8 cellular contexts compared by ENCODE assay signal in the genomic region with DNA sequence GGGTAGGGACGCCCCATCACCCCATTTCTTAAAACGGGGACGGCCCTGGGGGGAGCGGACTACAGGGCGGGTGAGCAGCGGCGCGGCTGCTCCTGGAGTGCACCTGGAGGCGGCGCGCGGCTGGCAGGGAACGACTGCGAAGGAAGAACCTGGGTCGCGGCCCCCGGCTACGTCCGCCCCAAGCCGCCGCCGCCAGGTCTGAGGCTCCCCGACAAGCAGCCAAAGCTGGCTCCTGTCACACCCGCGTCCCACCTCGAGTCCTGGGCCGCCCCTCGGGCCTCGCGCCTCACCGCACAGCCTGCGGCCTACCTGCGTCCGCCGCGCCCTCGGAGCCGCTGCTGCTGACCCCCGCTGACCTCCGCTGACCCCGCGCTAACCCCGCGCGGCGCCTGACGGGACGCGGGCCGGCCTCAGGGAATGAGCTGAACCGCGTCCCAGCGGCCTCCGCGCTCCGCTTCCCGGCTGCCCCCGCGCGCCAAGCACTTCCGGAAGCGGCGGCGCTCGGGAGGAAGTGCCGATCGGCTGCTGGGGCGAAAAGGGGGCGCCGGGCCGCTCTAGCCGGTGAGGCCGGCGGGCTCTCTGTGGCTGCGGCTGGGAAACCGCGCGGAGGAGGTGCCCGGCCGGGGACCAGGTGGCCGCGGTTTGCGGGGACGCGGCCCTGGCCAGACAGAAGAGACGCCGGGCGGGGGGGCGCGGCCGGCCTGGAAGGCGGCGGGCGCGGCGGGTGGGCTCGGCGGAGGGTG. TPM values are rescaled to one million over a fixed set of nuclear protein-coding genes. Genes with fewer than 3 reads are reported as not detected.
DNase-seq lines count a peak whose midpoint lies in the region; ATAC-seq and TF ChIP-seq lines count a peak whose summit lies in the region.

A gene with protein sequence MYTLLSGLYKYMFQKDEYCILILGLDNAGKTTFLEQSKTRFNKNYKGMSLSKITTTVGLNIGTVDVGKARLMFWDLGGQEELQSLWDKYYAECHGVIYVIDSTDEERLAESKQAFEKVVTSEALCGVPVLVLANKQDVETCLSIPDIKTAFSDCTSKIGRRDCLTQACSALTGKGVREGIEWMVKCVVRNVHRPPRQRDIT (minus strand): TSS at position 419 of the 743 bp plus-strand sequence. CDS start 885 bp downstream, outside the sequence.
A gene with protein sequence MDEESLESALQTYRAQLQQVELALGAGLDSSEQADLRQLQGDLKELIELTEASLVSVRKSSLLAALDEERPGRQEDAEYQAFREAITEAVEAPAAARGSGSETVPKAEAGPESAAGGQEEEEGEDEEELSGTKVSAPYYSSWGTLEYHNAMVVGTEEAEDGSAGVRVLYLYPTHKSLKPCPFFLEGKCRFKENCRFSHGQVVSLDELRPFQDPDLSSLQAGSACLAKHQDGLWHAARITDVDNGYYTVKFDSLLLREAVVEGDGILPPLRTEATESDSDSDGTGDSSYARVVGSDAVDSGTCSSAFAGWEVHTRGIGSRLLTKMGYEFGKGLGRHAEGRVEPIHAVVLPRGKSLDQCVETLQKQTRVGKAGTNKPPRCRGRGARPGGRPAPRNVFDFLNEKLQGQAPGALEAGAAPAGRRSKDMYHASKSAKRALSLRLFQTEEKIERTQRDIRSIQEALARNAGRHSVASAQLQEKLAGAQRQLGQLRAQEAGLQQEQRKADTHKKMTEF (plus strand): TSS at position 482 of the 743 bp plus-strand sequence. CDS start 542 bp downstream, outside the sequence.

- H3K36me3 Mint-ChIP-seq in activated T-helper 1 cell treated with anti-CD3 and anti-CD28 coated beads, Interleukin-12 subunit alpha, Interleukin-12 subunit beta, Interleukin-2, Interleukin-4 antibody, amounts not matched to agents 30 ng/mL and 10 ng/mL and 1 ng/mL, durations not matched to agents 14 hours and 24 hours and 36 hours (ENCODE audit: low read depth): peaks cover 39% of the 10 kb centered on the region
- H3K36me3 Mint-ChIP-seq in naive B cell: peaks cover 8 to 15% of the 10 kb centered on the region in 2 donors
- H3K36me3 Mint-ChIP-seq in stimulated activated memory B cell treated with anti-CD40 and anti-IgM and Interleukin-4, amounts not matched to agents 10 μg/mL and 1 μg/mL and 100 μg/mL, for 72 hours: peaks cover 42% of the 10 kb centered on the region

- no peak for TF ChIP-seq CTCF in fibroblast of lung (conservative IDR thresholded peaks at IDR 0.05 in 1 of 2, IDR thresholded peaks at IDR 0.05 in 1 of 2; ENCODE audit: low read depth in 1 of 2, low read length in 2 of 2)

- peak within 1 kb of the TSS; percentile 94 for H3K9ac ChIP-seq in Karpas-422 (ENCODE audit: low read length)
- H3K9ac ChIP-seq in fibroblast of lung (ENCODE audit: insufficient read depth, low read length): peak within 1 kb of the TSS; percentile 91

- peak; percentile 75 for ATAC-seq in GM21723 (IDR thresholded peaks at IDR 0.05; ENCODE audit: unreplicated experiment)
- peak; percentile 89 to 92 for ATAC-seq in naive B cell (ENCODE audit: low read depth in 2 of 2)
- peak; percentile 93 for ATAC-seq in stimulated activated memory B cell treated with anti-CD40 and anti-IgM and Interleukin-4, amounts not matched to agents 10 μg/mL and 1 μg/mL and 100 μg/mL, for 72 hours

- H3K4me2 ChIP-seq in Karpas-422 (ENCODE audit: low read depth, low read length, poor library complexity, severe bottlenecking) (peak within 1 kb of the TSS; percentile 94), fibroblast of lung (ENCODE audit: extremely low read depth, insufficient read depth, low read length) (peak within 1 kb of the TSS; percentile 99)

- no peaks in the 10 kb centered on the region for H3K9me2 ChIP-seq in Karpas-422 (replicated peaks; ENCODE audit: insufficient read depth, low read length)

- peaks cover 31% of the 10 kb centered on the region for H3K4me1 Mint-ChIP-seq in activated T-helper 1 cell treated with anti-CD3 and anti-CD28 coated beads, Interleukin-12 subunit alpha, Interleukin-12 subunit beta, Interleukin-2, Interleukin-4 antibody, amounts not matched to agents 30 ng/mL and 10 ng/mL and 1 ng/mL, durations not matched to agents 14 hours and 24 hours and 36 hours (ENCODE audit: low read depth)
- peaks cover 30 to 54% (median 52%) of the 10 kb centered on the region in 3 donors for H3K4me1 Mint-ChIP-seq in naive B cell
- peaks cover 63% of the 10 kb centered on the region for H3K4me1 Mint-ChIP-seq in stimulated activated memory B cell treated with anti-CD40 and anti-IgM and Interleukin-4, amounts not matched to agents 10 μg/mL and 1 μg/mL and 100 μg/mL, for 72 hours

- H3K27ac ChIP-seq in Karpas-422 (ENCODE audit: low read length) (peak within 1 kb of the TSS; percentile 7; the same call in 1 of the 2 replicates), fibroblast of lung (ENCODE audit: insufficient read depth, low read length) (peak within 1 kb of the TSS; percentile 80)

- H3K4me3 ChIP-seq in Karpas-422 (ENCODE audit: low read length): peak within 1 kb of the TSS; percentile 97
- peak within 1 kb of the TSS; percentile 64 to 89 (median 74) for H3K4me3 ChIP-seq in fibroblast of lung (replicated peaks in 1 of 4; ENCODE audit: control extremely low read depth in 1 of 4, insufficient read depth in 1 of 4, low read depth in 3 of 4, low read length in 4 of 4)

- H3K9me3 ChIP-seq in Karpas-422 (ENCODE audit: low read length) (no peaks in the 10 kb centered on the region), fibroblast of lung (ENCODE audit: control insufficient read depth, insufficient read depth, low read depth, low read length) (no peaks in the 10 kb centered on the region)

- H3K4me3 Mint-ChIP-seq in activated T-helper 1 cell treated with anti-CD3 and anti-CD28 coated beads, Interleukin-12 subunit alpha, Interleukin-12 subunit beta, Interleukin-2, Interleukin-4 antibody, amounts not matched to agents 30 ng/mL and 10 ng/mL and 1 ng/mL, durations not matched to agents 14 hours and 24 hours and 36 hours: peak within 1 kb of the TSS; percentile 94
- H3K4me3 Mint-ChIP-seq in naive B cell: peak within 1 kb of the TSS; percentile 81 to 94 (median 86)
- peak within 1 kb of the TSS; percentile 90 for H3K4me3 Mint-ChIP-seq in stimulated activated memory B cell treated with anti-CD40 and anti-IgM and Interleukin-4, amounts not matched to agents 10 μg/mL and 1 μg/mL and 100 μg/mL, for 72 hours

- peaks cover 20% of the 10 kb centered on the region for H3K4me1 ChIP-seq in Karpas-422 (ENCODE audit: low read length)
- H3K4me1 ChIP-seq in fibroblast of lung (ENCODE audit: control insufficient read depth, extremely low read depth, insufficient read depth, low read length): peaks cover 9% of the 10 kb centered on the region

- intact Hi-C loops in activated T-helper 1 cell treated with anti-CD3 and anti-CD28 coated beads, Interleukin-12 subunit alpha, Interleukin-12 subunit beta, Interleukin-2, Interleukin-4 antibody, amounts not matched to agents 30 ng/mL and 10 ng/mL and 1 ng/mL, durations not matched to agents 14 hours and 24 hours and 36 hours (cut with micrococcal nuclease): loop anchor here (1.0 to 2.0 kb wide), 9 partner anchors 23 to 356 kb away; a partner anchor contains a TSS

- H3K9me3 Mint-ChIP-seq in activated T-helper 1 cell treated with anti-CD3 and anti-CD28 coated beads, Interleukin-12 subunit alpha, Interleukin-12 subunit beta, Interleukin-2, Interleukin-4 antibody, amounts not matched to agents 30 ng/mL and 10 ng/mL and 1 ng/mL, durations not matched to agents 14 hours and 24 hours and 36 hours: no peaks in the 10 kb centered on the region
- no peaks in the 10 kb centered on the region for H3K9me3 Mint-ChIP-seq in naive B cell
- H3K9me3 Mint-ChIP-seq in stimulated activated memory B cell treated with anti-CD40 and anti-IgM and Interleukin-4, amounts not matched to agents 10 μg/mL and 1 μg/mL and 100 μg/mL, for 72 hours: no peaks in the 10 kb centered on the region

- no peak within 1 kb of the TSS for H2AFZ ChIP-seq in Karpas-422 (ENCODE audit: low read length)
- H2AFZ ChIP-seq in fibroblast of lung (ENCODE audit: low read length): peak within 1 kb of the TSS; percentile 9

- peaks cover 64% of the 10 kb centered on the region for H3K79me2 ChIP-seq in Karpas-422 (ENCODE audit: low read length)
- H3K79me2 ChIP-seq in fibroblast of lung (ENCODE audit: control insufficient read depth, insufficient read depth, low read length): peaks cover 61% of the 10 kb centered on the region

- H3K27ac Mint-ChIP-seq in activated T-helper 1 cell treated with anti-CD3 and anti-CD28 coated beads, Interleukin-12 subunit alpha, Interleukin-12 subunit beta, Interleukin-2, Interleukin-4 antibody, amounts not matched to agents 30 ng/mL and 10 ng/mL and 1 ng/mL, durations not matched to agents 14 hours and 24 hours and 36 hours: peak within 1 kb of the TSS; percentile 86
- H3K27ac Mint-ChIP-seq in naive B cell: peak within 1 kb of the TSS; percentile 72 to 94 (median 85)
- H3K27ac Mint-ChIP-seq in stimulated activated memory B cell treated with anti-CD40 and anti-IgM and Interleukin-4, amounts not matched to agents 10 μg/mL and 1 μg/mL and 100 μg/mL, for 72 hours: peak within 1 kb of the TSS; percentile 83

- DNase-seq in DMS153 treated with DMSO at 0.1 percent for 48 hours (lab: John Stamatoyannopoulos, UW; ENCODE audit: unreplicated experiment) (peak; percentile 77), Karpas-422 (peak; percentile 94), RPMI8226 (peak; percentile 93), fibroblast of lung (ENCODE audit: low read depth in 2 of 2) (peak; percentile 77 to 79), naive B cell (peak; percentile 88)
- DNase-seq in activated T-helper 1 cell treated with anti-CD3 and anti-CD28 coated beads, Interleukin-12 subunit alpha, Interleukin-12 subunit beta, Interleukin-2, Interleukin-4 antibody, amounts not matched to agents 30 ng/mL and 10 ng/mL and 1 ng/mL, durations not matched to agents 14 hours and 24 hours and 36 hours (ENCODE audit: low spot score): peak; percentile 88

- peaks cover 36% of the 10 kb centered on the region for H3K36me3 ChIP-seq in Karpas-422 (ENCODE audit: insufficient read depth, low read length)
- H3K36me3 ChIP-seq in fibroblast of lung (ENCODE audit: control insufficient read depth, insufficient read depth, low read length): peaks cover 37% of the 10 kb centered on the region

- no peaks in the 10 kb centered on the region for H3K27me3 Mint-ChIP-seq in activated T-helper 1 cell treated with anti-CD3 and anti-CD28 coated beads, Interleukin-12 subunit alpha, Interleukin-12 subunit beta, Interleukin-2, Interleukin-4 antibody, amounts not matched to agents 30 ng/mL and 10 ng/mL and 1 ng/mL, durations not matched to agents 14 hours and 24 hours and 36 hours (ENCODE audit: insufficient read depth)
- no peaks in the 10 kb centered on the region for H3K27me3 Mint-ChIP-seq in naive B cell
- H3K27me3 Mint-ChIP-seq in stimulated activated memory B cell treated with anti-CD40 and anti-IgM and Interleukin-4, amounts not matched to agents 10 μg/mL and 1 μg/mL and 100 μg/mL, for 72 hours: no peaks in the 10 kb centered on the region

- H3K27me3 ChIP-seq in Karpas-422 (ENCODE audit: low read length) (no peaks in the 10 kb centered on the region), fibroblast of lung (ENCODE audit: control insufficient read depth, insufficient read depth, low read length) (no peaks in the 10 kb centered on the region)

- H4K20me1 ChIP-seq in Karpas-422 (ENCODE audit: insufficient read depth, low read depth, low read length) (peaks cover 13% of the 10 kb centered on the region; the same call in 1 of the 2 replicates), fibroblast of lung (ENCODE audit: control insufficient read depth, extremely low read depth, insufficient read depth, low read length) (no peaks in the 10 kb centered on the region)

RNA-seq across cellular contexts. Expression of the first gene that starts in this region (rescaled TPM):
- total RNA-seq in Karpas-422 (2014; rRNA removed; shearing (Covaris generic); ENCODE audit: low replicate concordance): 15.1 and 30.2 TPM in 2 replicates
- 71.8 and 73.5 TPM in 2 replicates for total RNA-seq in activated T-helper 1 cell treated with anti-CD3 and anti-CD28 coated beads, Interleukin-12 subunit alpha, Interleukin-12 subunit beta, Interleukin-2, Interleukin-4 antibody, amounts not matched to agents 30 ng/mL and 10 ng/mL and 1 ng/mL, durations not matched to agents 14 hours and 24 hours and 36 hours
- total RNA-seq in fibroblast of lung: 24.7 and 35.0 TPM in 2 replicates
- 32.2 and 34.6 TPM in 2 replicates for polyA plus RNA-seq in fibroblast of lung
- 36.3 and 40.1 TPM in 2 replicates for polyA plus RNA-seq in fibroblast of lung (2012)
- 10.0 and 12.5 TPM in 2 replicates for polyA minus RNA-seq in fibroblast of lung (ENCODE audit: low replicate concordance)
- 10 to 100 TPM; 35.6 to 62.9 (median 45.8) TPM for polyA plus RNA-seq in naive B cell (ENCODE audit: low read depth in 6 of 6)

RNA-seq across cellular contexts. Expression of the second gene that starts in this region (rescaled TPM):
- total RNA-seq in Karpas-422 (2014; rRNA removed; shearing (Covaris generic); ENCODE audit: low replicate concordance): 12.2 and 33.6 TPM in 2 replicates
- total RNA-seq in activated T-helper 1 cell treated with anti-CD3 and anti-CD28 coated beads, Interleukin-12 subunit alpha, Interleukin-12 subunit beta, Interleukin-2, Interleukin-4 antibody, amounts not matched to agents 30 ng/mL and 10 ng/mL and 1 ng/mL, durations not matched to agents 14 hours and 24 hours and 36 hours: 34.5 and 36.7 TPM in 2 replicates
- total RNA-seq in fibroblast of lung: 10.7 and 11.0 TPM in 2 replicates
- 7.6 and 8.7 TPM in 2 replicates for polyA plus RNA-seq in fibroblast of lung
- polyA plus RNA-seq in fibroblast of lung (2012): 13.8 and 19.0 TPM in 2 replicates
- polyA minus RNA-seq in fibroblast of lung (ENCODE audit: low replicate concordance): 13.9 and 14.4 TPM in 2 replicates
- polyA plus RNA-seq in naive B cell (ENCODE audit: low read depth in 6 of 6): 10 to 100 TPM; 25.5 to 58.2 (median 28.1) TPM

Comparison
In these comparisons a context has a peak if more than half of its experiments do, and no peak if none do; other contexts are left out.
1. Peak in every context shown above with its lines: DNase-seq, ATAC-seq, H3K4me3 ChIP-seq and H3K27ac ChIP-seq.